Comparison of ENCODE assay signal across 9 cellular contexts in genomic region chr19:17294051-17294891, GRCh38. TPM values are rescaled to one million over a fixed set of nuclear protein-coding genes. Genes with fewer than 3 reads are reported as not detected.
DNase-seq lines count a peak whose midpoint lies in the region; ATAC-seq, FAIRE-seq and TF ChIP-seq lines count a peak whose summit lies in the region.
"Had no signal": no experiment of that assay in that cellular context is flagged by ENCODE, and none has a peak within 500 bp of the region (broad histone marks: within the 10 kb centered on the region; RNA-seq: fewer than 3 reads in every experiment).

No MANE protein-coding gene starts in this region.

- TF ChIP-seq POLR2A in GM12892 (IDR thresholded peaks at IDR 0.05; ENCODE audit: low read depth, low read length) = no peak
- TF ChIP-seq POLR2A in Peyer's patch (IDR thresholded peaks at IDR 0.05) = no peak

- H3K4me3 ChIP-seq in Peyer's patch = no peak overlapping the region

- no peaks in the 10 kb centered on the region for H3K36me3 ChIP-seq in Peyer's patch

- H3K27me3 ChIP-seq in Peyer's patch = no peaks in the 10 kb centered on the region

- ATAC-seq in activated naive CD8-positive, alpha-beta T cell treated with anti-CD3 and anti-CD28 coated beads, Interleukin-2, amount 50 U/mL, for 24 hours = no peak
- no peak for ATAC-seq in HG02642 (IDR thresholded peaks at IDR 0.05; ENCODE audit: poor library complexity, unreplicated experiment)

- DNase-seq in GM12892 (ENCODE audit: insufficient read length) (peak; percentile 65), Peyer's patch (peak; percentile 35 to 65 (median 61)), retina (no peak), NCI-H187 (lab: John Stamatoyannopoulos, UW) (no peak), superior temporal gyrus (ENCODE audit: extremely low spot score) (no peak)
- DNase-seq in activated naive CD8-positive, alpha-beta T cell treated with anti-CD3 and anti-CD28 coated beads, Interleukin-2, amount 50 U/mL, for 24 hours = peak; percentile 76
- DNase-seq in stimulated activated CD4-positive, alpha-beta T cell treated with anti-CD3 and anti-CD28 coated beads, Interleukin-15, amount 100 ng/mL, for 24 hours = peak; percentile 71

- H3K4me1 ChIP-seq in Peyer's patch = peaks cover 0 to 4% (median 2%) of the 10 kb centered on the region in 4 donors

- no peak overlapping the region for H3K4me3 Mint-ChIP-seq in activated naive CD8-positive, alpha-beta T cell treated with anti-CD3 and anti-CD28 coated beads, Interleukin-2, amount 50 U/mL, for 24 hours

- no peaks in the 10 kb centered on the region for H3K27me3 Mint-ChIP-seq in activated naive CD8-positive, alpha-beta T cell treated with anti-CD3 and anti-CD28 coated beads, Interleukin-2, amount 50 U/mL, for 24 hours

- peaks cover 16% of the 10 kb centered on the region for H3K36me3 Mint-ChIP-seq in activated naive CD8-positive, alpha-beta T cell treated with anti-CD3 and anti-CD28 coated beads, Interleukin-2, amount 50 U/mL, for 24 hours (ENCODE audit: low read depth)

- H3K4me1 Mint-ChIP-seq in activated naive CD8-positive, alpha-beta T cell treated with anti-CD3 and anti-CD28 coated beads, Interleukin-2, amount 50 U/mL, for 24 hours = peaks cover 19% of the 10 kb centered on the region

- H3K9me3 Mint-ChIP-seq in activated naive CD8-positive, alpha-beta T cell treated with anti-CD3 and anti-CD28 coated beads, Interleukin-2, amount 50 U/mL, for 24 hours = no peaks in the 10 kb centered on the region

- TF ChIP-seq CTCF in Peyer's patch (IDR thresholded peaks at IDR 0.05) = no peak

- no peaks in the 10 kb centered on the region for H3K9me3 ChIP-seq in Peyer's patch

- peak; percentile 71 for FAIRE-seq in GM12892 (lab: Jason Lieb, UNC)
- FAIRE-seq: endometrium had no signal

- H3K27ac Mint-ChIP-seq in activated naive CD8-positive, alpha-beta T cell treated with anti-CD3 and anti-CD28 coated beads, Interleukin-2, amount 50 U/mL, for 24 hours = no peak overlapping the region

- H3K27ac ChIP-seq in Peyer's patch = no peak overlapping the region

RNA-seq across cellular contexts. Expression of gene ABHD8, which starts 9.0 kb away (rescaled TPM):
- polyA plus RNA-seq in GM12892 (2012; ENCODE audit: missing spikeins) = 1.2 TPM
- 10 to 100 TPM in 1 of 4 donors, 1 to 10 TPM in 3; 2.1 to 14.1 (median 5.6) TPM for total RNA-seq in Peyer's patch

RNA-seq across cellular contexts. Expression of gene MRPL34, which starts 11.4 kb away (rescaled TPM):
- polyA plus RNA-seq in GM12892 (2012; ENCODE audit: missing spikeins) = 50.8 TPM
- 100 to 1,000 TPM in 3 of 4 donors, 10 to 100 TPM in 1; 76.7 to 202 (median 196) TPM for total RNA-seq in Peyer's patch

RNA-seq across cellular contexts. Expression of gene ANKLE1, which starts 12.6 kb away (rescaled TPM):
- 6.0 TPM for polyA plus RNA-seq in GM12892 (2012; ENCODE audit: missing spikeins)
- 1 to 10 TPM in 1 of 4 donors, under 1 TPM in 2, not detected in 1; 0.18 to 1.3 (median 0.95) TPM for total RNA-seq in Peyer's patch

RNA-seq across cellular contexts. Expression of gene DDA1, which starts 15.1 kb away (rescaled TPM):
- 33.6 TPM for polyA plus RNA-seq in GM12892 (2012; ENCODE audit: missing spikeins)
- total RNA-seq in Peyer's patch = 10 to 100 TPM; 15.2 to 37.2 (median 23.9) TPM

RNA-seq across cellular contexts. Expression of gene BABAM1, which starts 27.0 kb away (rescaled TPM):
- polyA plus RNA-seq in GM12892 (2012; ENCODE audit: missing spikeins) = 68.5 TPM
- total RNA-seq in Peyer's patch = 100 to 1,000 TPM in 1 of 4 donors, 10 to 100 TPM in 3; 51.8 to 174 (median 59.2) TPM

Comparison
In these comparisons a context has a peak if more than half of its experiments do, and no peak if none do; other contexts are left out.
1. DNase-seq: peak in GM12892 (single experiment), Peyer's patch (3 of 3), activated naive CD8-positive, alpha-beta T cell treated with anti-CD3 and anti-CD28 coated beads, Interleukin-2, amount 50 U/mL, for 24 hours (single experiment) and stimulated activated CD4-positive, alpha-beta T cell treated with anti-CD3 and anti-CD28 coated beads, Interleukin-15, amount 100 ng/mL, for 24 hours (single experiment); none in retina (single experiment), NCI-H187 (0 of 2) and superior temporal gyrus (single experiment).